In genomic region chr3:113736548-113737089, GRCh38 we compare ENCODE assay signal across 8 cellular contexts. TPM values are rescaled to one million over a fixed set of nuclear protein-coding genes. Genes with fewer than 3 reads are reported as not detected.
DNase-seq lines count a peak whose midpoint lies in the region; ATAC-seq and TF ChIP-seq lines count a peak whose summit lies in the region.

No MANE protein-coding gene starts in this region.

- CTCF ChIA-PET in RWPE1 (lab: Yijun Ruan, JAX): interaction anchor here (0.6 to 3.1 kb wide), 10 partner anchors 9 to 481 kb away, joined by 3 to 20 read pairs (median 3); partner anchors contain the start of genes ATP6V1A and NAA50

- peaks cover 51% of the 10 kb centered on the region for H3K4me1 ChIP-seq in KMS-11 (ENCODE audit: low read depth, poor library complexity, severe bottlenecking)
- peaks cover 4 to 9% of the 10 kb centered on the region in 2 donors for H3K4me1 ChIP-seq in thyroid gland

- 32 to 36% methylated on average over 3 of the region's 3 CpGs for WGBS in thyroid gland, 2 donors

- H3K4me3 ChIP-seq in KMS-11 (IDR thresholded peaks at IDR 0.05; ENCODE audit: insufficient read depth, low read depth, low read length) (no peak overlapping the region), thyroid gland (replicated peaks in 1 of 3) (no peak overlapping the region)

- peak; percentile 36 for DNase-seq in NCI-H1092 treated with DMSO at 0.1 percent for 48 hours (lab: John Stamatoyannopoulos, UW)
- no peak for DNase-seq in NCI-H1092 (lab: John Stamatoyannopoulos, UW)
- DNase-seq in RWPE1 (ENCODE audit: low spot score): peak; percentile 30
- peak; percentile 75 for DNase-seq in cerebellar cortex (ENCODE audit: low spot score)
- no peak for DNase-seq in left lobe of liver (ENCODE audit: low spot score)
- peak in 1 of 2 donors; percentile 15 for DNase-seq in thyroid gland

- TF ChIP-seq CTCF in KMS-11 (conservative IDR thresholded peaks at IDR 0.05; ENCODE audit: low read depth, low read length) (peak; percentile 83), RWPE1 (conservative IDR thresholded peaks at IDR 0.05; ENCODE audit: low read depth) (peak; percentile 63), thyroid gland (IDR thresholded peaks at IDR 0.05) (peak; percentile 24 to 81 (median 66))

- no peak overlapping the region for H3K9ac ChIP-seq in KMS-11

- peaks cover 95% of the 10 kb centered on the region for H4K20me1 ChIP-seq in KMS-11 (ENCODE audit: insufficient read depth)

- H3K27me3 ChIP-seq in KMS-11 (ENCODE audit: insufficient read depth, low read depth): no peaks in the 10 kb centered on the region
- H3K27me3 ChIP-seq in thyroid gland: no peaks in the 10 kb centered on the region

- H3K27ac ChIP-seq in KMS-11: peak overlapping the region; percentile 26; the same call in 1 of the 2 replicates
- H3K27ac ChIP-seq in RWPE1: no peak overlapping the region
- peak overlapping the region in 1 of 3 donors; percentile 16 for H3K27ac ChIP-seq in thyroid gland

- ATAC-seq in GM21390 (IDR thresholded peaks at IDR 0.05; ENCODE audit: unreplicated experiment) (peak; percentile 61), left lobe of liver (peak; percentile 89)

- no peak for TF ChIP-seq POLR2A in thyroid gland (IDR thresholded peaks at IDR 0.05)

- peak overlapping the region; percentile 30 for H3K4me2 ChIP-seq in KMS-11

- POLR2A ChIA-PET in RWPE1 (lab: Yijun Ruan, JAX; ENCODE audit: low non-redundant PET): interaction anchor here (0.6 kb wide), 1 partner anchor 39 kb away, joined by 3 read pairs; no protein-coding TSS in a partner anchor

- no peaks in the 10 kb centered on the region for H3K36me3 ChIP-seq in KMS-11 (ENCODE audit: insufficient read depth)
- H3K36me3 ChIP-seq in thyroid gland: no peaks in the 10 kb centered on the region

- intact Hi-C loops in thyroid gland (cut with DNase I): loop anchor here (10.0 kb wide), 1 partner anchor 98 kb away; the partner anchor contains the start of gene GRAMD1C

- H3K79me2 ChIP-seq in KMS-11 (ENCODE audit: insufficient read depth, low read depth): peaks cover 98% of the 10 kb centered on the region

- no peaks in the 10 kb centered on the region for H3K9me3 ChIP-seq in thyroid gland

- H2AFZ ChIP-seq in KMS-11 (ENCODE audit: low read depth): no peak overlapping the region

RNA-seq across cellular contexts. Expression of gene NAA50, which starts 9.4 kb away (rescaled TPM):
- total RNA-seq in left lobe of liver: 54.7 TPM
- 100 to 1,000 TPM; 110 to 133 (median 119) TPM for total RNA-seq in thyroid gland

RNA-seq across cellular contexts. Expression of gene ATP6V1A, which starts 10.2 kb away (rescaled TPM):
- total RNA-seq in left lobe of liver (48.8 TPM), thyroid gland (100 to 1,000 TPM in 2 of 4 donors, 10 to 100 TPM in 2; 75.4 to 157 (median 112) TPM)

RNA-seq across cellular contexts. Expression of gene USF3, which starts 40.2 kb away (rescaled TPM):
- total RNA-seq in left lobe of liver (17.9 TPM), thyroid gland (10 to 100 TPM; 21.4 to 33.4 (median 26.3) TPM)

Comparison
In these comparisons a context has a peak if more than half of its experiments do, and no peak if none do; other contexts are left out.
1. DNase-seq: peak in NCI-H1092 treated with DMSO at 0.1 percent for 48 hours (single experiment), RWPE1 (single experiment) and cerebellar cortex (single experiment); none in NCI-H1092 (single experiment) and left lobe of liver (single experiment).
2. Peak in every context shown above with its lines, with median percentiles within 50 percentile points of each other: CTCF ChIP-seq.